In the genomic region with DNA sequence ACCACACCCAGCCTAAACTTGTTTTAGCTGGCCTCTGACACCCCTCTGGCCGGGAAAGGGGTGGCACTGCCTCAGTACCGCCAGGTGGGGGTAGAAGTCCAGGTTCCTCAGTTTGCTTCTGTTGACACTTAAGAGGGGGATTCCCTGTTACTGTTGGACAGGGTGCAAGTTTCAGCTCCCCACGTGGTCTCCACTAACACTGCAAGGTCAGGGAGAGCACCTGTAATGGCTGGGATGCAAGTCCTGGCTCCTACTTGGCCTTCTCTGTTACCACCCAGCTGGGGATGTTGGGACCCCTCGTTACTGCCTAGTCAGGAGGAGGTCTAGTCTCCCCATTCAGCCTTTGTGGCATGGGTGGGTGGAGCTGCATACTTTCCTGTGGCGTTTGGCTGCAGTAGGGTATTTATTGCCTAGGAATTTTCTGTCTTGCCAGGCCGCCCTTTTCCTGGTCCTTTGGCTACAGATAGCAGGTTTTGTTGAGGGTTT, we compare ENCODE assay signal across 11 cellular contexts. TPM values are rescaled to one million over a fixed set of nuclear protein-coding genes. Genes with fewer than 3 reads are reported as not detected.
DNase-seq lines count a peak whose midpoint lies in the region; ATAC-seq and TF ChIP-seq lines count a peak whose summit lies in the region.
"Had no signal": no experiment of that assay in that cellular context is flagged by ENCODE, and none has a peak within 500 bp of the region (broad histone marks: within the 10 kb centered on the region; RNA-seq: fewer than 3 reads in every experiment).

No MANE protein-coding gene starts in this region.

- peaks cover 21% of the 10 kb centered on the region for H3K27me3 Mint-ChIP-seq in activated T-helper 2 cell treated with anti-CD3 and anti-CD28 coated beads, Interferon-gamma antibody, Interleukin-2, Interleukin-4, amounts not matched to agents 10 μg/mL and 5 μg/mL and 100 μg/mL, durations not matched to agents 14 hours and 24 hours and 36 hours (ENCODE audit: low read depth)

- no peaks in the 10 kb centered on the region for H3K4me1 Mint-ChIP-seq in activated T-helper 2 cell treated with anti-CD3 and anti-CD28 coated beads, Interferon-gamma antibody, Interleukin-2, Interleukin-4, amounts not matched to agents 10 μg/mL and 5 μg/mL and 100 μg/mL, durations not matched to agents 14 hours and 24 hours and 36 hours (ENCODE audit: low read depth)
- H3K4me1 Mint-ChIP-seq: B cell had no signal

- H3K9me3 Mint-ChIP-seq in activated T-helper 2 cell treated with anti-CD3 and anti-CD28 coated beads, Interferon-gamma antibody, Interleukin-2, Interleukin-4, amounts not matched to agents 10 μg/mL and 5 μg/mL and 100 μg/mL, durations not matched to agents 14 hours and 24 hours and 36 hours: no peaks in the 10 kb centered on the region

- no peaks in the 10 kb centered on the region for H3K36me3 ChIP-seq in left ventricle myocardium inferior

- no peaks in the 10 kb centered on the region for H3K36me3 Mint-ChIP-seq in activated T-helper 2 cell treated with anti-CD3 and anti-CD28 coated beads, Interferon-gamma antibody, Interleukin-2, Interleukin-4, amounts not matched to agents 10 μg/mL and 5 μg/mL and 100 μg/mL, durations not matched to agents 14 hours and 24 hours and 36 hours (ENCODE audit: low read depth)

- H3K4me3 ChIP-seq in left ventricle myocardium inferior: no peak overlapping the region

- peaks cover 23% of the 10 kb centered on the region for H3K4me1 ChIP-seq in left ventricle myocardium inferior

- POLR2A ChIA-PET in RWPE1 (lab: Yijun Ruan, JAX; ENCODE audit: low non-redundant PET): no interaction called here

- no peak for DNase-seq in RWPE1 (ENCODE audit: low spot score)
- no peak for DNase-seq in left ventricle myocardium inferior
- DNase-seq in posterior vena cava (ENCODE audit: low spot score): peak; percentile 23
- DNase-seq in activated T-helper 2 cell treated with anti-CD3 and anti-CD28 coated beads, Interferon-gamma antibody, Interleukin-2, Interleukin-4, amounts not matched to agents 10 μg/mL and 5 μg/mL and 100 μg/mL, durations not matched to agents 14 hours and 24 hours and 36 hours (ENCODE audit: low spot score): no peak
- DNase-seq in erythroblast (lab: John Stamatoyannopoulos, UW): no peak
- DNase-seq in GOT3 (lab: John Stamatoyannopoulos, UW): no peak
- DNase-seq: activated T-cell treated with anti-CD3 and anti-CD28 coated beads for 4 hours; stimulated activated CD4-positive, alpha-beta T cell treated with anti-CD3 and anti-CD28 coated beads, Interleukin-2, amount 100 ng/mL, for 48 hours had no signal

- no peaks in the 10 kb centered on the region for H3K27me3 ChIP-seq in left ventricle myocardium inferior (ENCODE audit: low read depth)

- no peaks in the 10 kb centered on the region for H3K9me3 ChIP-seq in left ventricle myocardium inferior (replicated peaks)

- CTCF ChIA-PET in RWPE1 (lab: Yijun Ruan, JAX): no interaction called here

- intact Hi-C loops in left ventricle myocardium inferior (cut with micrococcal nuclease): no loop called here
- intact Hi-C loops in posterior vena cava (cut with DNase I): no loop called here
- intact Hi-C loops in activated T-helper 2 cell treated with anti-CD3 and anti-CD28 coated beads, Interferon-gamma antibody, Interleukin-2, Interleukin-4, amounts not matched to agents 10 μg/mL and 5 μg/mL and 100 μg/mL, durations not matched to agents 14 hours and 24 hours and 36 hours (cut with micrococcal nuclease): no loop called here

- no peak for ATAC-seq in GM18909 (IDR thresholded peaks at IDR 0.05; ENCODE audit: poor library complexity, unreplicated experiment)

- no peak overlapping the region for H3K27ac Mint-ChIP-seq in activated T-helper 2 cell treated with anti-CD3 and anti-CD28 coated beads, Interferon-gamma antibody, Interleukin-2, Interleukin-4, amounts not matched to agents 10 μg/mL and 5 μg/mL and 100 μg/mL, durations not matched to agents 14 hours and 24 hours and 36 hours
- H3K27ac Mint-ChIP-seq: B cell had no signal

- no peak overlapping the region for H3K4me3 Mint-ChIP-seq in activated T-helper 2 cell treated with anti-CD3 and anti-CD28 coated beads, Interferon-gamma antibody, Interleukin-2, Interleukin-4, amounts not matched to agents 10 μg/mL and 5 μg/mL and 100 μg/mL, durations not matched to agents 14 hours and 24 hours and 36 hours (ENCODE audit: low read depth)
- H3K4me3 Mint-ChIP-seq: B cell had no signal

- TF ChIP-seq CTCF in GM12872 (IDR thresholded peaks at IDR 0.05; ENCODE audit: insufficient read depth, low read depth, low read length) (peak; percentile 53; the same call in 2 of the 3 replicates), RWPE1 (conservative IDR thresholded peaks at IDR 0.05; ENCODE audit: low read depth) (no peak), left ventricle myocardium inferior (IDR thresholded peaks at IDR 0.05; ENCODE audit: borderline replicate concordance) (no peak)

- TF ChIP-seq POLR2A in erythroblast (IDR thresholded peaks at IDR 0.05; ENCODE audit: low read length): no peak

- H3K27ac ChIP-seq in RWPE1: peak overlapping the region; percentile 77
- H3K27ac ChIP-seq in left ventricle myocardium inferior (replicated peaks): peak overlapping the region; percentile 64

RNA-seq across cellular contexts. Expression of gene MFAP4, which starts 10.6 kb away (rescaled TPM):
- total RNA-seq in left ventricle myocardium inferior (65.6 TPM), posterior vena cava (100 to 1,000 TPM; 231 to 371 TPM)
- not detected in 2 replicates for total RNA-seq in activated T-helper 2 cell treated with anti-CD3 and anti-CD28 coated beads, Interferon-gamma antibody, Interleukin-2, Interleukin-4, amounts not matched to agents 10 μg/mL and 5 μg/mL and 100 μg/mL, durations not matched to agents 14 hours and 24 hours and 36 hours
- total RNA-seq: B cell had no signal

RNA-seq across cellular contexts. Expression of gene RNF112, which starts 13.4 kb away (rescaled TPM):
- total RNA-seq in left ventricle myocardium inferior (1.6 TPM), posterior vena cava (10 to 100 TPM in 1 of 2 donors, 1 to 10 TPM in 1; 8.4 to 12.6 TPM)
- 0.16 and 0.32 TPM in 2 replicates for total RNA-seq in activated T-helper 2 cell treated with anti-CD3 and anti-CD28 coated beads, Interferon-gamma antibody, Interleukin-2, Interleukin-4, amounts not matched to agents 10 μg/mL and 5 μg/mL and 100 μg/mL, durations not matched to agents 14 hours and 24 hours and 36 hours

RNA-seq across cellular contexts. Expression of gene MAPK7, which starts 19.3 kb away (rescaled TPM):
- total RNA-seq in left ventricle myocardium inferior (11.4 TPM), posterior vena cava (10 to 100 TPM; 28.8 to 29.2 TPM)
- 18.9 and 22.6 TPM in 2 replicates for total RNA-seq in activated T-helper 2 cell treated with anti-CD3 and anti-CD28 coated beads, Interferon-gamma antibody, Interleukin-2, Interleukin-4, amounts not matched to agents 10 μg/mL and 5 μg/mL and 100 μg/mL, durations not matched to agents 14 hours and 24 hours and 36 hours

RNA-seq across cellular contexts. Expression of gene B9D1, which starts 35.1 kb away (rescaled TPM):
- 8.8 TPM for total RNA-seq in left ventricle myocardium inferior
- 1 to 10 TPM; 7.7 to 9.8 TPM for total RNA-seq in posterior vena cava
- 6.7 TPM in 2 replicates for total RNA-seq in activated T-helper 2 cell treated with anti-CD3 and anti-CD28 coated beads, Interferon-gamma antibody, Interleukin-2, Interleukin-4, amounts not matched to agents 10 μg/mL and 5 μg/mL and 100 μg/mL, durations not matched to agents 14 hours and 24 hours and 36 hours

Comparison
In these comparisons a context has a peak if more than half of its experiments do, and no peak if none do; other contexts are left out.
1. RNA of gene MFAP4, which starts 10.6 kb away (total RNA-seq): 231 to 371 TPM in posterior vena cava and 65.6 TPM in left ventricle myocardium inferior (single experiment); not detected in activated T-helper 2 cell treated with anti-CD3 and anti-CD28 coated beads, Interferon-gamma antibody, Interleukin-2, Interleukin-4, amounts not matched to agents 10 μg/mL and 5 μg/mL and 100 μg/mL, durations not matched to agents 14 hours and 24 hours and 36 hours; every median in the first group is over 10 times any median in the second.